ENCODE assay signal across 11 cellular contexts in the genomic region with DNA sequence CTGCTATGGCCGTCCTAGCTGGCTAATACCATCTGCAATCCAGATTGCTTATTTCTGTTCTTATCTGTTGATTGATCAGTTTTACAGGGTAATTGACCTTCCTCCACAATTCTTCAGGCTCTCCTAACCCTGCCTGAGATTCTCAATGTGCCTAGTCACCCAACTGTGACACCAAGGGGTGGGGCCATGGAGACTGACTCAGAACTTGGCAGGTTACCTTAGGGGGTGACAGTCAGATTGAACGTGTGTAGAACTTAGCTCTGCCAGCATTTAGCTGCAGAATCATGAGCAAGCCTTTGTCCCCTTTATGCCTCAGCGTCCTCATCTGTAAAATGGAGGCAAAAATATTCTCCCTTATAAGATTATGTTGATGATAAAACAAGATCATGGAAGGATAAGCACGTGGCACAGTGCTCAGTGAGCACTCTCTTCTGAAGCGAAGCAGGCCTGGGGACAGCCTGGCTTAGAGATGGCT. TPM values are rescaled to one million over a fixed set of nuclear protein-coding genes. Genes with fewer than 3 reads are reported as not detected.
DNase-seq lines count a peak whose midpoint lies in the region; ATAC-seq, FAIRE-seq and TF ChIP-seq lines count a peak whose summit lies in the region.
"Had no signal": no experiment of that assay in that cellular context is flagged by ENCODE, and none has a peak within 500 bp of the region (broad histone marks: within the 10 kb centered on the region; RNA-seq: fewer than 3 reads in every experiment).

No MANE protein-coding gene starts in this region.

- WGBS in small intestine, 3 donors, result 41 to 59% (median 57%) methylated on average over 5 of the region's 5 CpGs
- WGBS in prostate gland, result 58% methylated on average over 5 of the region's 5 CpGs
- 58 to 70% methylated on average over 4 to 5 of the region's 5 CpGs for WGBS in transverse colon (ENCODE audit: low coverage in 1 of 2), 2 donors

- no peak for DNase-seq in activated CD4-positive, CD25-positive, alpha-beta regulatory T cell treated with anti-CD3 and anti-CD28 coated beads, Interleukin-2, amount 50 U/mL, for 72 hours
- DNase-seq in MG63 (peak; percentile 58), brain microvascular endothelial cell (peak; percentile 20), small intestine (peak; percentile 48), prostate gland (ENCODE audit: low spot score) (no peak), T-helper 1 cell (no peak), transverse colon (no peak)

- H3K27ac ChIP-seq in brain microvascular endothelial cell, result no peak overlapping the region
- H3K27ac ChIP-seq in small intestine (ENCODE audit: low read depth in 1 of 2, low read length in 1 of 2), result no peak overlapping the region
- H3K27ac ChIP-seq in prostate gland, result no peak overlapping the region
- no peak overlapping the region for H3K27ac ChIP-seq in transverse colon

- FAIRE-seq in small intestine (lab: Jason Lieb, UNC), result no peak
- FAIRE-seq: A204.1 had no signal

- H3K27me3 ChIP-seq in MG63, result no peaks in the 10 kb centered on the region
- H3K27me3 ChIP-seq in brain microvascular endothelial cell (replicated peaks), result peaks cover 2% of the 10 kb centered on the region
- H3K27me3 ChIP-seq in small intestine (ENCODE audit: control insufficient read depth in 2 of 2, insufficient read depth in 2 of 2, low read length in 2 of 2), result no peaks in the 10 kb centered on the region
- no peaks in the 10 kb centered on the region for H3K27me3 ChIP-seq in prostate gland (replicated peaks; ENCODE audit: insufficient read depth)
- H3K27me3 ChIP-seq in transverse colon, result peaks cover 9% of the 10 kb centered on the region

- H3K4me1 ChIP-seq in small intestine (ENCODE audit: control insufficient read depth in 2 of 2, insufficient read depth in 1 of 2, low read depth in 1 of 2, low read length in 1 of 2) (no peaks in the 10 kb centered on the region), prostate gland (replicated peaks) (no peaks in the 10 kb centered on the region), transverse colon (no peaks in the 10 kb centered on the region)

- H3K4me3 ChIP-seq in MG63, result no peak overlapping the region
- H3K4me3 ChIP-seq in brain microvascular endothelial cell (ENCODE audit: low read depth, low read length), result no peak overlapping the region
- no peak overlapping the region for H3K4me3 ChIP-seq in small intestine (ENCODE audit: low read depth in 1 of 2, low read length in 2 of 2)
- no peak overlapping the region for H3K4me3 ChIP-seq in prostate gland
- no peak overlapping the region for H3K4me3 ChIP-seq in transverse colon

- TF ChIP-seq EP300 in transverse colon (IDR thresholded peaks at IDR 0.05; ENCODE audit: low read depth), result no peak

- no peaks in the 10 kb centered on the region for H3K9me3 ChIP-seq in MG63
- no peaks in the 10 kb centered on the region for H3K9me3 ChIP-seq in small intestine (ENCODE audit: control insufficient read depth, low read depth)
- no peaks in the 10 kb centered on the region for H3K9me3 ChIP-seq in prostate gland
- no peaks in the 10 kb centered on the region for H3K9me3 ChIP-seq in transverse colon

- ATAC-seq in activated CD4-positive, CD25-positive, alpha-beta regulatory T cell treated with anti-CD3 and anti-CD28 coated beads, Interleukin-2, amount 50 U/mL, for 24 hours, result peak; percentile 73 to 75
- ATAC-seq: left lobe of liver had no signal

- intact Hi-C loops in prostate gland (cut with DNase I) (no loop called here), transverse colon (cut with DNase I; ENCODE audit: low total_unique reads) (no loop called here)

- no peak for TF ChIP-seq CTCF in brain microvascular endothelial cell (IDR thresholded peaks at IDR 0.05; ENCODE audit: low read depth, low read length, missing control alignments)
- TF ChIP-seq CTCF in prostate gland (IDR thresholded peaks at IDR 0.05), result no peak
- TF ChIP-seq CTCF in transverse colon (IDR thresholded peaks at IDR 0.05), result no peak

- TF ChIP-seq POLR2A in prostate gland (IDR thresholded peaks at IDR 0.05) (no peak), transverse colon (IDR thresholded peaks at IDR 0.05) (no peak)

- in situ Hi-C loops in brain microvascular endothelial cell (cut with HindIII; ENCODE audit: low pct_ligation_motif_present, low sequenced_read_pairs) (no loop called here), transverse colon (cut with MboI; ENCODE audit: low pct_ligation_motif_present in 1 of 4, low pct_unique_long_range_greater_than_20kb in 1 of 4, low sequenced_read_pairs in 3 of 4) (no loop called here)

- H3K36me3 ChIP-seq in MG63 (no peaks in the 10 kb centered on the region), brain microvascular endothelial cell (replicated peaks) (no peaks in the 10 kb centered on the region), small intestine (ENCODE audit: control insufficient read depth in 2 of 2, insufficient read depth in 2 of 2, low read length in 2 of 2) (no peaks in the 10 kb centered on the region), prostate gland (no peaks in the 10 kb centered on the region), transverse colon (no peaks in the 10 kb centered on the region)

RNA-seq across cellular contexts. Expression of a gene that starts 19.1 kb away (rescaled TPM):
- not detected in 2 replicates for total RNA-seq in MG63 (2014; rRNA removed; shearing (Covaris generic); ENCODE audit: low replicate concordance)
- polyA plus RNA-seq in small intestine, result under 1 TPM in 1 of 3 donors, not detected in 2; 0.25 TPM
- not detected for total RNA-seq in prostate gland
- total RNA-seq in transverse colon, result 10 to 100 TPM in 1 of 4 donors, 1 to 10 TPM in 1, not detected in 2; 1.1 to 10.8 TPM
- total RNA-seq: left lobe of liver; T-helper 2 cell treated with Interferon-gamma antibody and Interleukin-4, amounts not matched to agents 100 ng/mL and 5 ng/mL, for 36 hours had no signal

Comparison
In these comparisons a context has a peak if more than half of its experiments do, and no peak if none do; other contexts are left out.
1. DNase-seq: peak in MG63 (single experiment), brain microvascular endothelial cell (single experiment) and small intestine (single experiment); none in activated CD4-positive, CD25-positive, alpha-beta regulatory T cell treated with anti-CD3 and anti-CD28 coated beads, Interleukin-2, amount 50 U/mL, for 72 hours (single experiment), prostate gland (single experiment), T-helper 1 cell (0 of 5) and transverse colon (single experiment).